In genomic region chr10:17454181-17454800, GRCh38 we compare ENCODE assay signal across 8 cellular contexts. TPM values are rescaled to one million over a fixed set of nuclear protein-coding genes. Genes with fewer than 3 reads are reported as not detected.
DNase-seq lines count a peak whose midpoint lies in the region; ATAC-seq, FAIRE-seq and TF ChIP-seq lines count a peak whose summit lies in the region.

Gene ST8SIA6, minus strand, starts transcription at chr10:17454595. Its CDS starts 340 bp downstream, at chr10:17454255.

- TF ChIP-seq CTCF in endodermal cell (conservative IDR thresholded peaks at IDR 0.05), result no peak
- no peak for TF ChIP-seq CTCF in stomach (IDR thresholded peaks at IDR 0.05)

- DNase-seq in ACHN, result peak; percentile 21
- peak; percentile 27 for DNase-seq in HTR-8/SVneo (ENCODE audit: insufficient read length, low spot score)
- DNase-seq in activated CD4-positive, alpha-beta T cell treated with anti-CD3 and anti-CD28 coated beads, Interleukin-2, amount 50 U/mL, for 48 hours, result peak; percentile 50 to 53
- peak; percentile 83 for DNase-seq in endodermal cell
- DNase-seq in stomach, result peak; percentile 44
- no peak for DNase-seq in RCC 7860 (ENCODE audit: low spot score)

- H3K27ac ChIP-seq in endodermal cell (ENCODE audit: low read depth, low read length), result no peak within 1 kb of the TSS
- peak within 1 kb of the TSS in 1 of 2 donors; percentile 17 for H3K27ac ChIP-seq in mucosa of rectum (ENCODE audit: low read depth in 2 of 2, low read length in 2 of 2)
- H3K27ac ChIP-seq in stomach, result peak within 1 kb of the TSS in 3 of 5 donors; percentile 8 to 41 (median 27)

- H3K36me3 Mint-ChIP-seq in endodermal cell (ENCODE audit: low read depth), result peaks cover 9% of the 10 kb centered on the region

- H3K4me3 ChIP-seq in endodermal cell (ENCODE audit: low read length), result peak within 1 kb of the TSS; percentile 82
- H3K4me3 ChIP-seq in mucosa of rectum (ENCODE audit: low read length in 2 of 2), result peak within 1 kb of the TSS; percentile 60 to 65
- H3K4me3 ChIP-seq in stomach, result peak within 1 kb of the TSS; percentile 39 to 49 (median 44)

- peaks cover 22% of the 10 kb centered on the region for H3K4me1 Mint-ChIP-seq in endodermal cell

- no peak for TF ChIP-seq EP300 in stomach (IDR thresholded peaks at IDR 0.05)

- H3K9me3 Mint-ChIP-seq in endodermal cell, result peaks cover 16% of the 10 kb centered on the region

- H3K36me3 ChIP-seq in endodermal cell (ENCODE audit: control insufficient read depth, insufficient read depth, low read length), result no peaks in the 10 kb centered on the region
- H3K36me3 ChIP-seq in mucosa of rectum (ENCODE audit: control insufficient read depth in 2 of 2, insufficient read depth in 2 of 2, low read length in 2 of 2), result no peaks in the 10 kb centered on the region
- no peaks in the 10 kb centered on the region for H3K36me3 ChIP-seq in stomach

- WGBS in endodermal cell (ENCODE audit: insufficient coverage in 1 of 2, insufficient read length in 1 of 2), 2 experiments, result 1 to 4% methylated on average over 26 to 82 of the region's 82 CpGs
- WGBS in stomach, 5 donors, result 1 to 2% (median 2%) methylated on average over 29 to 72 of the region's 82 CpGs

- H3K27me3 ChIP-seq in endodermal cell (ENCODE audit: control insufficient read depth, insufficient read depth, low read length, poor library complexity, severe bottlenecking) (peaks cover 28% of the 10 kb centered on the region), mucosa of rectum (ENCODE audit: control insufficient read depth in 2 of 2, insufficient read depth in 2 of 2, low read length in 2 of 2) (peaks cover 7 to 19% of the 10 kb centered on the region in 2 donors), stomach (peaks cover 6 to 51% (median 36%) of the 10 kb centered on the region in 3 donors)

- in situ Hi-C loops in ACHN (cut with HindIII; ENCODE audit: low pct_ligation_motif_present, low pct_unique_long_range_greater_than_20kb, low sequenced_read_pairs), result no loop called here

- H3K4me3 Mint-ChIP-seq in endodermal cell, result peak within 1 kb of the TSS; percentile 65

- peaks cover 4% of the 10 kb centered on the region for H3K4me1 ChIP-seq in endodermal cell (ENCODE audit: control insufficient read depth, insufficient read depth, low read length)
- H3K4me1 ChIP-seq in mucosa of rectum (ENCODE audit: control insufficient read depth in 2 of 2, insufficient read depth in 2 of 2, low read length in 2 of 2), result peaks cover 0 to 4% of the 10 kb centered on the region in 2 donors
- H3K4me1 ChIP-seq in stomach, result peaks cover 7 to 21% (median 17%) of the 10 kb centered on the region in 4 donors

- H3K27ac Mint-ChIP-seq in endodermal cell, result no peak within 1 kb of the TSS

- peaks cover 40% of the 10 kb centered on the region for H3K27me3 Mint-ChIP-seq in endodermal cell (ENCODE audit: insufficient read depth)

- H3K9me3 ChIP-seq in endodermal cell (ENCODE audit: control insufficient read depth, low read length) (peaks cover 15% of the 10 kb centered on the region), mucosa of rectum (ENCODE audit: control insufficient read depth in 2 of 2, low read length in 2 of 2) (peaks cover 0 to 2% of the 10 kb centered on the region in 2 donors), stomach (peaks cover 0 to 15% (median 10%) of the 10 kb centered on the region in 4 donors)

- ATAC-seq in GM19043 (IDR thresholded peaks at IDR 0.05; ENCODE audit: low read depth, unreplicated experiment), result peak; percentile 58

- intact Hi-C loops in stomach (cut with DNase I; ENCODE audit: low total_unique reads), result no loop called here

- H3K9ac ChIP-seq in endodermal cell (ENCODE audit: extremely low read depth, low read length, poor library complexity, severe bottlenecking) (peak within 1 kb of the TSS; percentile 32), mucosa of rectum (ENCODE audit: low read depth in 1 of 2, low read length in 2 of 2) (peak within 1 kb of the TSS in 1 of 2 donors; percentile 57)

- no peak for TF ChIP-seq POLR2A in stomach (IDR thresholded peaks at IDR 0.05)

- FAIRE-seq in HTR-8/SVneo (lab: Jason Lieb, UNC) (no peak), RCC 7860 (lab: Jason Lieb, UNC) (no peak)

RNA-seq across cellular contexts. Expression of gene ST8SIA6, which starts in this region (rescaled TPM):
- total RNA-seq in endodermal cell, result 1 to 10 TPM in 1 of 2 donors, under 1 TPM in 1; 0.33 to 1.1 TPM
- polyA plus RNA-seq in endodermal cell (2013, experiment 1 of 2), result 0.53 TPM
- 0.79 TPM for polyA plus RNA-seq in endodermal cell (2013, experiment 2 of 2)
- total RNA-seq in stomach, result 1 to 10 TPM in 1 of 5 donors, not detected in 4; 3.7 TPM
- polyA plus RNA-seq in stomach, result under 1 TPM in 2 of 3 donors, not detected in 1; 0.08 to 0.19 TPM
